In genomic region chr12:26523708-26524150, GRCh38 we compare ENCODE assay signal across 8 cellular contexts.
DNase-seq lines count a peak whose midpoint lies in the region; ATAC-seq, FAIRE-seq and TF ChIP-seq lines count a peak whose summit lies in the region.

No MANE protein-coding gene starts in this region.

- TF ChIP-seq CTCF in H1 (IDR thresholded peaks at IDR 0.05; ENCODE audit: control extremely low read depth in 1 of 3, insufficient read depth in 1 of 3, low read depth in 1 of 3, low read length in 3 of 3) (no peak), GM10248 (IDR thresholded peaks at IDR 0.05; ENCODE audit: control extremely low read depth, extremely low read depth, low read depth, missing control alignments) (no peak)

- WGBS in H1 (ENCODE audit: extremely low coverage in 1 of 2, insufficient coverage in 1 of 2, insufficient read length in 1 of 2, insufficient replicate concordance in 2 of 2, low coverage in 1 of 2, low lambda C conversion rate in 2 of 2, missing lambda C conversion rate in 1 of 2), 2 experiments: 93% methylated on average over 9 of the region's 9 CpGs; no CpG with 5 or more reads in 1 of the 2 experiments

- H3K4me1 ChIP-seq in H1 (replicated peaks in 1 of 4; ENCODE audit: control insufficient read depth in 3 of 4, insufficient read depth in 4 of 4, low read length in 3 of 4): peaks cover 0 to 2% (median 0%) of the 10 kb centered on the region in 4 experiments; a peak in 1 of 7 replicates

- no peak for TF ChIP-seq RAD21 in H1 (IDR thresholded peaks at IDR 0.05 in 1 of 2, conservative IDR thresholded peaks at IDR 0.05 in 1 of 2; ENCODE audit: low read depth in 2 of 2, low read length in 2 of 2)

- H3K79me1 ChIP-seq in H1 (ENCODE audit: low read depth, low read length): no peaks in the 10 kb centered on the region

- POLR2A ChIA-PET in H1 (lab: Charles Lee; ENCODE audit: partially characterized antibody): no interaction called here
- POLR2A ChIA-PET in activated CD4-positive, alpha-beta T cell treated with anti-CD3 and anti-CD28 coated beads, Interleukin-2, amount 10 ng/mL, durations not matched to agents 7 days and 5 days (lab: Charles Lee): no interaction called here
- POLR2A ChIA-PET in GM10248 (lab: Yijun Ruan, JAX): no interaction called here

- peaks cover 15% of the 10 kb centered on the region for H3K4me1 Mint-ChIP-seq in activated CD4-positive, alpha-beta T cell treated with anti-CD3 and anti-CD28 coated beads, Interleukin-2, amount 10 ng/mL, durations not matched to agents 7 days and 5 days

- no peak for FAIRE-seq in H1 (lab: Jason Lieb, UNC)

- no peak overlapping the region for H3K14ac ChIP-seq in H1 (ENCODE audit: insufficient read length)

- CTCF ChIA-PET in H1 (lab: Charles Lee; ENCODE audit: partially characterized antibody): interaction anchor here (1.1 to 3.1 kb wide), 5 partner anchors 9 to 111 kb away, joined by 3 to 12 read pairs (median 3); no protein-coding TSS in a partner anchor
- CTCF ChIA-PET in activated CD4-positive, alpha-beta T cell treated with anti-CD3 and anti-CD28 coated beads, Interleukin-2, amount 10 ng/mL, durations not matched to agents 7 days and 5 days (lab: Charles Lee): no interaction called here
- CTCF ChIA-PET in GM10248 (lab: Yijun Ruan, JAX): interaction anchor here (0.6 to 2.9 kb wide), 4 partner anchors 9 to 30 kb away, joined by 3 to 11 read pairs (median 4); no protein-coding TSS in a partner anchor

- no peak overlapping the region for H2BK120ac ChIP-seq in H1 (replicated peaks; ENCODE audit: low read depth, low read length)

- H2BK15ac ChIP-seq in H1 (ENCODE audit: low read length): no peak overlapping the region

- H3K9me3 Mint-ChIP-seq in activated CD4-positive, alpha-beta T cell treated with anti-CD3 and anti-CD28 coated beads, Interleukin-2, amount 10 ng/mL, durations not matched to agents 7 days and 5 days: peaks cover 23% of the 10 kb centered on the region

- no peak overlapping the region for H3K18ac ChIP-seq in H1 (ENCODE audit: extremely low read depth, low read length)

- H3K4me3 Mint-ChIP-seq in activated CD4-positive, alpha-beta T cell treated with anti-CD3 and anti-CD28 coated beads, Interleukin-2, amount 10 ng/mL, durations not matched to agents 7 days and 5 days: no peak overlapping the region

- no peak overlapping the region for H2BK20ac ChIP-seq in H1 (ENCODE audit: low read length)

- H2BK5ac ChIP-seq in H1 (ENCODE audit: low read depth, low read length): no peak overlapping the region

- no peaks in the 10 kb centered on the region for H3K27me3 ChIP-seq in H1 (replicated peaks in 1 of 4; ENCODE audit: control insufficient read depth in 3 of 4, extremely low read depth in 1 of 4, insufficient read depth in 3 of 4, low read length in 3 of 4)

- H3K36me3 ChIP-seq in H1 (ENCODE audit: control insufficient read depth in 2 of 4, insufficient read depth in 4 of 4, low read length in 3 of 4): peaks cover 0 to 11% (median 5%) of the 10 kb centered on the region in 4 experiments; a peak in 3 of 8 replicates

- no peak overlapping the region for H3K27ac Mint-ChIP-seq in activated CD4-positive, alpha-beta T cell treated with anti-CD3 and anti-CD28 coated beads, Interleukin-2, amount 10 ng/mL, durations not matched to agents 7 days and 5 days

- DNase-seq in AG08396 (ENCODE audit: low spot score): peak; percentile 73
- DNase-seq in NCI-H2171 treated with DMSO at 0.1 percent for 48 hours (lab: John Stamatoyannopoulos, UW): peak; percentile 87
- DNase-seq in H1 (ENCODE audit: low read depth in 1 of 2, low spot score in 2 of 2): no peak
- peak; percentile 93 for DNase-seq in mesenteric fat pad (ENCODE audit: low spot score)
- DNase-seq in GDM1 (lab: John Stamatoyannopoulos, UW): no peak
- no peak for DNase-seq in activated CD4-positive, alpha-beta T cell treated with anti-CD3 and anti-CD28 coated beads, Interleukin-2, amount 10 ng/mL, durations not matched to agents 7 days and 5 days
- no peak for DNase-seq in GM10248 (ENCODE audit: extremely low spot score)

- H3K9me3 ChIP-seq in H1 (ENCODE audit: insufficient read depth in 2 of 2, low read depth in 1 of 2, low read length in 1 of 2): peaks cover 11 to 12% of the 10 kb centered on the region in 2 experiments; a peak in 3 of 4 replicates

- H3K36me3 Mint-ChIP-seq in activated CD4-positive, alpha-beta T cell treated with anti-CD3 and anti-CD28 coated beads, Interleukin-2, amount 10 ng/mL, durations not matched to agents 7 days and 5 days (ENCODE audit: low read depth): peaks cover 18% of the 10 kb centered on the region

- H3K56ac ChIP-seq in H1 (replicated peaks; ENCODE audit: insufficient read length, low read depth, low read length): no peak overlapping the region

- no peaks in the 10 kb centered on the region for H3K79me2 ChIP-seq in H1 (ENCODE audit: control insufficient read depth in 1 of 2, insufficient read depth in 2 of 2, low read length in 2 of 2)

- no peaks in the 10 kb centered on the region for H4K20me1 ChIP-seq in H1 (replicated peaks in 1 of 2; ENCODE audit: control insufficient read depth in 1 of 2, insufficient read depth in 2 of 2, low read length in 2 of 2)

- no peak overlapping the region for H3K4me2 ChIP-seq in H1 (ENCODE audit: insufficient read depth in 1 of 2, low read depth in 2 of 2, low read length in 2 of 2)

- H3K23me2 ChIP-seq in H1 (ENCODE audit: low read depth, low read length): no peaks in the 10 kb centered on the region

- no peak for TF ChIP-seq EP300 in H1 (IDR thresholded peaks at IDR 0.05; ENCODE audit: borderline replicate concordance in 1 of 2, low read depth in 2 of 2, low read length in 2 of 2)

- H4K91ac ChIP-seq in H1 (replicated peaks; ENCODE audit: insufficient read length, low read length): no peak overlapping the region

- H2BK12ac ChIP-seq in H1 (ENCODE audit: low read depth, low read length): no peak overlapping the region

- ATAC-seq in GM21360 (IDR thresholded peaks at IDR 0.05; ENCODE audit: unreplicated experiment): no peak

- H3K23ac ChIP-seq in H1 (ENCODE audit: insufficient read length): no peak overlapping the region

- H3K9ac ChIP-seq in H1 (replicated peaks in 1 of 4; ENCODE audit: extremely low read depth in 1 of 4, low read depth in 3 of 4, low read length in 3 of 4): no peak overlapping the region

- no peak overlapping the region for H2AK5ac ChIP-seq in H1 (ENCODE audit: low read depth, low read length)

- no peak overlapping the region for H3K4ac ChIP-seq in H1 (replicated peaks; ENCODE audit: insufficient read length, low read depth, low read length)

- H4K8ac ChIP-seq in H1 (ENCODE audit: extremely low read depth, insufficient read depth, low read length): no peak overlapping the region

- no peak for TF ChIP-seq POLR2A in H1 (IDR thresholded peaks at IDR 0.05; ENCODE audit: control extremely low read depth in 1 of 2, low read depth in 2 of 2, low read length in 2 of 2)

- peaks cover 1% of the 10 kb centered on the region for H3K27me3 Mint-ChIP-seq in activated CD4-positive, alpha-beta T cell treated with anti-CD3 and anti-CD28 coated beads, Interleukin-2, amount 10 ng/mL, durations not matched to agents 7 days and 5 days

- no peak overlapping the region for H2AFZ ChIP-seq in H1 (ENCODE audit: low read length)

- H3K4me3 ChIP-seq in H1 (ENCODE audit: extremely low read depth in 1 of 4, insufficient read depth in 2 of 4, low read depth in 3 of 4, low read length in 4 of 4): no peak overlapping the region

- no peak overlapping the region for H4K5ac ChIP-seq in H1 (ENCODE audit: insufficient read length, low read depth, low read length)

- H3K27ac ChIP-seq in H1 (ENCODE audit: low read depth, low read length): no peak overlapping the region

TF ChIP-seq in H1, 55 proteins besides CTCF, POLR2A, EP300 and RAD21:
- TF ChIP-seq CREB1 (IDR thresholded peaks at IDR 0.05): no peak
- TF ChIP-seq HDAC6 (IDR thresholded peaks at IDR 0.05; ENCODE audit: low read depth, low read length): no peak
- TF ChIP-seq NRF1 (IDR thresholded peaks at IDR 0.05; ENCODE audit: low read depth, low read length): no peak
- TF ChIP-seq RXRA (IDR thresholded peaks at IDR 0.05; ENCODE audit: insufficient read depth, low read depth, low read length): no peak
- TF ChIP-seq SIN3A (conservative IDR thresholded peaks at IDR 0.05 in 1 of 2, IDR thresholded peaks at IDR 0.05 in 1 of 2; ENCODE audit: low read depth in 1 of 2, low read length in 2 of 2): no peak
- TF ChIP-seq SP4 (IDR thresholded peaks at IDR 0.05; ENCODE audit: low read length): no peak
- peak; percentile 40; the same call in 1 of the 2 replicates for TF ChIP-seq CEBPB (IDR thresholded peaks at IDR 0.05; ENCODE audit: low read depth, low read length)
- no peak for TF ChIP-seq ATF3 (IDR thresholded peaks at IDR 0.05; ENCODE audit: insufficient read depth, low read depth, low read length)

Comparison
In these comparisons a context has a peak if more than half of its experiments do, and no peak if none do; other contexts are left out.
1. DNase-seq: peak in AG08396 (single experiment), NCI-H2171 treated with DMSO at 0.1 percent for 48 hours (single experiment) and mesenteric fat pad (single experiment); none in H1 (0 of 2), GDM1 (single experiment), activated CD4-positive, alpha-beta T cell treated with anti-CD3 and anti-CD28 coated beads, Interleukin-2, amount 10 ng/mL, durations not matched to agents 7 days and 5 days (single experiment) and GM10248 (single experiment).